In the genomic region with DNA sequence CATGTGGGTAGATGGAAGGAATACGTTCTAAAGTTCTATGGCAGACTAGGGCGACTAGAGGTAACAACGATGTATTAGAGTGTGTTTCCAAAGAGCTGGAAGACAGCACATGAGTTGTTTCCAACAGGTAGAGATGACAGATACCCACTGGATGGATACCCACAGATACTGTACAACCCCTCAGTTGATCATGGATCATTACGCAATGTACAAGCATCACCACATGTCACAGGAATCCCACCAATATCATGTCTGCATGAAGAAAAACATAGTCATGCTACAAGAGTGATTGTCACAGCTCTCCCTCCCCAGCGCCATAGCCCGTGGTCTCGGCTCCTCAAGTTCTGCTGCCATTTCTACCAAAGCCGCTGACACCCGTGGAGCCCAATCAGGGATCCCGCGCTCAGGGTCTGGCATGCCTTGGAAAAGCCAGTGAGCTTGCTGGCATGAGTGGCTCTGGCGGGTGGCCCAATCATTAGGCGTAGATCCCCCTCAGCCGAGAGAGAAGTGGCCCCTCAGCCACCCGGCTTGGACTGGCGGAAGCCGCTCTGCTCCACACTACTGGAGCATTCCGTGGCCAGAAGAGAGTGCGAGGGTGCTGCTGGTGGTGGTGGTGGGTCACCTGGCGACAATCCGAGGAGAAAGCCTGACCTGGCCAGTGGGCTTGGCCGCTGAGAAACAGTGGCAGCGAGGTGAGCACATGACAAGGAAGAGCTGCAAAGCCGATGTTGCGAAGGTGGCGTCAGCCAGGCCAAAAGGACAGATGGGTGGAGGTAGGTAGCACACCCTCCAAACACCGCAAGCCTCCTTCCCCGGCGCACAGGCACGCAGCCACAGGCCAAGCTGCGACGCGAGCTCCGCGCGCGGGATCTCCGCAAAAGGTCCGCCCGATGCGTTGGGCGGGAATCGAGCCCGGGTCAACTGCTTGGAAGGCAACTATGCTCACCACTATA, we compare ENCODE assay signal across 8 cellular contexts.
DNase-seq lines count a peak whose midpoint lies in the region; ATAC-seq and TF ChIP-seq lines count a peak whose summit lies in the region.

No MANE protein-coding gene starts in this region.

- DNase-seq in AG04449 (ENCODE audit: low read depth, low spot score) (no peak), HS-5 (ENCODE audit: low read depth) (peak; percentile 28), iPS-NIHi11 (ENCODE audit: low spot score) (peak; percentile 20), NCI-H2227 treated with DMSO at 0.1 percent for 48 hours (lab: John Stamatoyannopoulos, UW) (no peak), caudate nucleus (lab: John Stamatoyannopoulos, UW) (no peak), NCI-H526 (lab: John Stamatoyannopoulos, UW) (no peak)
- DNase-seq in activated T-cell treated with anti-CD3 and anti-CD28 coated beads, Interleukin-2, amount 50 U/mL, for 72 hours: peak in 1 of 2 donors; percentile 45
- DNase-seq in stimulated activated CD8-positive, alpha-beta memory T cell treated with anti-CD3 and anti-CD28 coated beads, Interleukin-2, amount 100 ng/mL, for 48 hours (ENCODE audit: low read depth in 2 of 2): peak; percentile 17 to 39

- ATAC-seq in activated T-cell treated with anti-CD3 and anti-CD28 coated beads, Interleukin-2, amount 50 U/mL, for 72 hours (replicated peaks in 1 of 2): no peak

- POLR2A ChIA-PET in AG04449 (lab: Yijun Ruan, JAX): no interaction called here

- peak overlapping the region; percentile 65 for H3K27ac Mint-ChIP-seq in activated T-cell treated with anti-CD3 and anti-CD28 coated beads, Interleukin-2, amount 50 U/mL, for 72 hours

- no peaks in the 10 kb centered on the region for H3K9me3 Mint-ChIP-seq in activated T-cell treated with anti-CD3 and anti-CD28 coated beads, Interleukin-2, amount 50 U/mL, for 72 hours

- no peak overlapping the region for H3K27ac ChIP-seq in caudate nucleus (ENCODE audit: low read depth, low read length)

- H3K27me3 Mint-ChIP-seq in activated T-cell treated with anti-CD3 and anti-CD28 coated beads, Interleukin-2, amount 50 U/mL, for 72 hours (ENCODE audit: low read depth): peaks cover 38% of the 10 kb centered on the region

- H3K4me3 ChIP-seq in AG04449 (ENCODE audit: low read depth, low read length): peak overlapping the region; percentile 52

- peak overlapping the region; percentile 80 to 81 for H3K4me3 Mint-ChIP-seq in activated T-cell treated with anti-CD3 and anti-CD28 coated beads, Interleukin-2, amount 50 U/mL, for 72 hours

- TF ChIP-seq CTCF in AG04449 (IDR thresholded peaks at IDR 0.05; ENCODE audit: insufficient read depth, low read length, missing control alignments): no peak

- peaks cover 1 to 3% of the 10 kb centered on the region in 2 donors for H3K36me3 Mint-ChIP-seq in activated T-cell treated with anti-CD3 and anti-CD28 coated beads, Interleukin-2, amount 50 U/mL, for 72 hours (ENCODE audit: insufficient read depth in 2 of 2)

- CTCF ChIA-PET in AG04449 (lab: Yijun Ruan, JAX): interaction anchor here (0.6 to 3.5 kb wide), 6 partner anchors 11 to 52 kb away, joined by 3 to 42 read pairs (median 3); no protein-coding TSS in a partner anchor

- H3K4me1 Mint-ChIP-seq in activated T-cell treated with anti-CD3 and anti-CD28 coated beads, Interleukin-2, amount 50 U/mL, for 72 hours (ENCODE audit: low read depth): peaks cover 16% of the 10 kb centered on the region

Comparison
In these comparisons a context has a peak if more than half of its experiments do, and no peak if none do; other contexts are left out.
1. DNase-seq: peak in HS-5 (single experiment), iPS-NIHi11 (single experiment) and stimulated activated CD8-positive, alpha-beta memory T cell treated with anti-CD3 and anti-CD28 coated beads, Interleukin-2, amount 100 ng/mL, for 48 hours (2 of 2); none in AG04449 (single experiment), NCI-H2227 treated with DMSO at 0.1 percent for 48 hours (single experiment), caudate nucleus (0 of 61) and NCI-H526 (0 of 2).